ENCODE assay signal across 33 cellular contexts in the genomic region with DNA sequence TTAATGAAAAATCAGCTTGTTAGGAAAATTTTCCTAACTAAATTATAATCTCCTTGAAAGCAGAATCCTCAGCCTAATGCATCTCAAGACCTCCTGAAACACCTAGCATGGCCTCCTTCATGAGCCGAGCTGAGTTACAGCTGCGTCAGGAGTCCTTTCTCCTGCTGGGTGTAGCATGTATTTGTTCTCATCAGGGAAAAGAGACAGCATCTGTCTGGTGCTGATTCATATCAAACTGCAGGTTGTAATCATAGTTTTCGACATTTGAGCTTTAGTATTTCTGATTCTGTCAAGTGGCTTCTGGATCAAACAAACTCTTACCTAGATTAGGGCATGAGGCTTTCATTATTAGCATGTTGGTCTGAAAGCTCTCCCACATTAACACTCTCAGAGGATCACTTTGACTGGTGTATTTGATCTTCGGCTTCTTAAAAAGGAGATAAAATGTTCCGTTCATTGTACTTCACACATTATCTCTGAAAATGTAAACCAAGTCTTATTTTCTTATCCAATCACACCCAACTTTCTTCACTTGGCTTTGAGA.
"Had no signal": no experiment of that assay in that cellular context is flagged by ENCODE, and none has a peak within 500 bp of the region (broad histone marks: within the 10 kb centered on the region; RNA-seq: fewer than 3 reads in every experiment).

No MANE protein-coding gene starts in this region.

- H3K4me3 ChIP-seq: ascending aorta, cardiac muscle cell had no signal

- H3K4me3 Mint-ChIP-seq: activated B cell treated with CpG ODN at 0.5 μM for 24 hours; activated CD4-positive, alpha-beta memory T cell treated with anti-CD3 and anti-CD28 coated beads for 36 hours; activated CD8-positive, alpha-beta T cell treated with anti-CD3 and anti-CD28 coated beads for 36 hours; activated naive CD4-positive, alpha-beta T cell treated with anti-CD3 and anti-CD28 coated beads, Interleukin-2, amount 10 ng/mL, durations not matched to agents 7 days and 5 days; activated naive CD4-positive, alpha-beta T cell treated with anti-CD3 and anti-CD28 coated beads, Interleukin-2, amount 50 U/mL, for 24 hours; activated naive CD8-positive, alpha-beta T cell; activated naive CD8-positive, alpha-beta T cell treated with anti-CD3 and anti-CD28 coated beads, Interleukin-2, amount 10 ng/mL, durations not matched to agents 7 days and 5 days; activated naive CD8-positive, alpha-beta T cell treated with anti-CD3 and anti-CD28 coated beads, Interleukin-2, amount 50 U/mL, for 24 hours; activated T-helper 1 cell treated with anti-CD3 and anti-CD28 coated beads, Interleukin-12 subunit alpha, Interleukin-12 subunit beta, Interleukin-2, Interleukin-4 antibody, amounts not matched to agents 30 ng/mL and 10 ng/mL and 1 ng/mL, durations not matched to agents 14 hours and 24 hours and 36 hours; brain; central memory CD8-positive, alpha-beta T cell; T-helper 1 cell treated with Interleukin-12 subunit alpha and Interleukin-12 subunit beta and Interleukin-4 antibody, amounts not matched to agents 30 μg/mL and 1 μg/mL, for 36 hours; T-helper 2 cell treated with Interferon-gamma antibody and Interleukin-4, amounts not matched to agents 5 μg/mL and 100 μg/mL, for 36 hours had no signal

- DNase-seq: activated B cell treated with CpG ODN at 0.5 μM for 24 hours; activated CD4-positive, alpha-beta memory T cell treated with anti-CD3 and anti-CD28 coated beads for 36 hours; activated CD4-positive, alpha-beta T cell treated with anti-CD3 and anti-CD28 coated beads, Interleukin-2, amount 50 U/mL, for 1 hour; activated CD4-positive, alpha-beta T cell treated with anti-CD3 and anti-CD28 coated beads, Interleukin-2, amount 50 U/mL, for 4 hours; activated CD4-positive, CD25-positive, alpha-beta regulatory T cell treated with anti-CD3 and anti-CD28 coated beads, Interleukin-2, amount 50 U/mL, for 72 hours; activated CD8-positive, alpha-beta memory T cell treated with anti-CD3 and anti-CD28 coated beads, Interleukin-2, amount 50 U/mL, for 4 hours; activated CD8-positive, alpha-beta T cell treated with anti-CD3 and anti-CD28 coated beads for 36 hours; activated effector memory CD4-positive, alpha-beta T cell treated with Interleukin-2 at 50 U/mL for 16 hours; activated gamma-delta T cell; activated naive CD4-positive, alpha-beta T cell treated with anti-CD3 and anti-CD28 coated beads, Interleukin-2, amount 10 ng/mL, durations not matched to agents 7 days and 5 days; activated naive CD4-positive, alpha-beta T cell treated with Interleukin-2 at 50 U/mL for 16 hours; activated naive CD8-positive, alpha-beta T cell treated with anti-CD3 and anti-CD28 coated beads, Interleukin-2, amount 10 ng/mL, durations not matched to agents 7 days and 5 days; activated naive CD8-positive, alpha-beta T cell treated with anti-CD3 and anti-CD28 coated beads, Interleukin-2, amount 50 U/mL, for 24 hours; amygdala; anterior cingulate cortex; caudate nucleus; cerebellar nuclear complex; SW 1271; T-helper 1 cell; T-helper 9 cell had no signal

- H3K36me3 ChIP-seq: ascending aorta, cardiac muscle cell had no signal

- H3K9me3 ChIP-seq: ascending aorta had no signal

- ATAC-seq: activated CD8-positive, alpha-beta T cell treated with anti-CD3 and anti-CD28 coated beads for 36 hours; activated naive CD8-positive, alpha-beta T cell treated with anti-CD3 and anti-CD28 coated beads, Interleukin-2, amount 50 U/mL, for 24 hours had no signal

- H3K27me3 ChIP-seq: ascending aorta, cardiac muscle cell had no signal

- H3K27ac Mint-ChIP-seq: activated B cell treated with CpG ODN at 0.5 μM for 24 hours; activated CD4-positive, alpha-beta memory T cell treated with anti-CD3 and anti-CD28 coated beads for 36 hours; activated CD8-positive, alpha-beta T cell treated with anti-CD3 and anti-CD28 coated beads for 36 hours; activated naive CD4-positive, alpha-beta T cell treated with anti-CD3 and anti-CD28 coated beads, Interleukin-2, amount 10 ng/mL, durations not matched to agents 7 days and 5 days; activated naive CD4-positive, alpha-beta T cell treated with anti-CD3 and anti-CD28 coated beads, Interleukin-2, amount 50 U/mL, for 24 hours; activated naive CD8-positive, alpha-beta T cell; activated naive CD8-positive, alpha-beta T cell treated with anti-CD3 and anti-CD28 coated beads, Interleukin-2, amount 10 ng/mL, durations not matched to agents 7 days and 5 days; activated naive CD8-positive, alpha-beta T cell treated with anti-CD3 and anti-CD28 coated beads, Interleukin-2, amount 50 U/mL, for 24 hours; activated T-helper 1 cell treated with anti-CD3 and anti-CD28 coated beads, Interleukin-12 subunit alpha, Interleukin-12 subunit beta, Interleukin-2, Interleukin-4 antibody, amounts not matched to agents 30 ng/mL and 10 ng/mL and 1 ng/mL, durations not matched to agents 14 hours and 24 hours and 36 hours; activated T-helper 2 cell treated with anti-CD3 and anti-CD28 coated beads, Interferon-gamma antibody, Interleukin-2, Interleukin-4, amounts not matched to agents 10 μg/mL and 5 μg/mL and 100 μg/mL, durations not matched to agents 14 hours and 24 hours and 36 hours; brain; T-helper 1 cell treated with Interleukin-12 subunit alpha and Interleukin-12 subunit beta and Interleukin-4 antibody, amounts not matched to agents 30 μg/mL and 1 μg/mL, for 36 hours; T-helper 2 cell treated with Interferon-gamma antibody and Interleukin-4, amounts not matched to agents 5 μg/mL and 100 μg/mL, for 36 hours had no signal

- H3K27ac ChIP-seq: ascending aorta, cardiac muscle cell, VCaP had no signal

- FAIRE-seq: bronchial epithelial cell, TTC549 had no signal

- H3K27me3 Mint-ChIP-seq: activated B cell treated with CpG ODN at 0.5 μM for 24 hours; activated CD4-positive, alpha-beta memory T cell treated with anti-CD3 and anti-CD28 coated beads for 36 hours; activated CD8-positive, alpha-beta T cell treated with anti-CD3 and anti-CD28 coated beads for 36 hours; activated naive CD4-positive, alpha-beta T cell treated with anti-CD3 and anti-CD28 coated beads, Interleukin-2, amount 10 ng/mL, durations not matched to agents 7 days and 5 days; activated naive CD4-positive, alpha-beta T cell treated with anti-CD3 and anti-CD28 coated beads, Interleukin-2, amount 50 U/mL, for 24 hours; activated naive CD8-positive, alpha-beta T cell treated with anti-CD3 and anti-CD28 coated beads, Interleukin-2, amount 10 ng/mL, durations not matched to agents 7 days and 5 days; activated naive CD8-positive, alpha-beta T cell treated with anti-CD3 and anti-CD28 coated beads, Interleukin-2, amount 50 U/mL, for 24 hours; brain had no signal

- H3K4me1 Mint-ChIP-seq: activated B cell treated with CpG ODN at 0.5 μM for 24 hours; activated naive CD4-positive, alpha-beta T cell treated with anti-CD3 and anti-CD28 coated beads, Interleukin-2, amount 10 ng/mL, durations not matched to agents 7 days and 5 days; activated naive CD4-positive, alpha-beta T cell treated with anti-CD3 and anti-CD28 coated beads, Interleukin-2, amount 50 U/mL, for 24 hours; activated naive CD8-positive, alpha-beta T cell treated with anti-CD3 and anti-CD28 coated beads, Interleukin-2, amount 10 ng/mL, durations not matched to agents 7 days and 5 days; brain; central memory CD8-positive, alpha-beta T cell had no signal

- H3K36me3 Mint-ChIP-seq: activated CD4-positive, alpha-beta memory T cell treated with anti-CD3 and anti-CD28 coated beads for 36 hours; activated naive CD4-positive, alpha-beta T cell treated with anti-CD3 and anti-CD28 coated beads, Interleukin-2, amount 10 ng/mL, durations not matched to agents 7 days and 5 days; activated naive CD4-positive, alpha-beta T cell treated with anti-CD3 and anti-CD28 coated beads, Interleukin-2, amount 50 U/mL, for 24 hours; activated naive CD8-positive, alpha-beta T cell; activated naive CD8-positive, alpha-beta T cell treated with anti-CD3 and anti-CD28 coated beads, Interleukin-2, amount 10 ng/mL, durations not matched to agents 7 days and 5 days; brain had no signal

- H3K9me3 Mint-ChIP-seq: activated naive CD8-positive, alpha-beta T cell treated with anti-CD3 and anti-CD28 coated beads, Interleukin-2, amount 10 ng/mL, durations not matched to agents 7 days and 5 days had no signal

- H3K4me1 ChIP-seq: ascending aorta had no signal
